Comparison of ENCODE assay signal across 8 cellular contexts in the genomic region with DNA sequence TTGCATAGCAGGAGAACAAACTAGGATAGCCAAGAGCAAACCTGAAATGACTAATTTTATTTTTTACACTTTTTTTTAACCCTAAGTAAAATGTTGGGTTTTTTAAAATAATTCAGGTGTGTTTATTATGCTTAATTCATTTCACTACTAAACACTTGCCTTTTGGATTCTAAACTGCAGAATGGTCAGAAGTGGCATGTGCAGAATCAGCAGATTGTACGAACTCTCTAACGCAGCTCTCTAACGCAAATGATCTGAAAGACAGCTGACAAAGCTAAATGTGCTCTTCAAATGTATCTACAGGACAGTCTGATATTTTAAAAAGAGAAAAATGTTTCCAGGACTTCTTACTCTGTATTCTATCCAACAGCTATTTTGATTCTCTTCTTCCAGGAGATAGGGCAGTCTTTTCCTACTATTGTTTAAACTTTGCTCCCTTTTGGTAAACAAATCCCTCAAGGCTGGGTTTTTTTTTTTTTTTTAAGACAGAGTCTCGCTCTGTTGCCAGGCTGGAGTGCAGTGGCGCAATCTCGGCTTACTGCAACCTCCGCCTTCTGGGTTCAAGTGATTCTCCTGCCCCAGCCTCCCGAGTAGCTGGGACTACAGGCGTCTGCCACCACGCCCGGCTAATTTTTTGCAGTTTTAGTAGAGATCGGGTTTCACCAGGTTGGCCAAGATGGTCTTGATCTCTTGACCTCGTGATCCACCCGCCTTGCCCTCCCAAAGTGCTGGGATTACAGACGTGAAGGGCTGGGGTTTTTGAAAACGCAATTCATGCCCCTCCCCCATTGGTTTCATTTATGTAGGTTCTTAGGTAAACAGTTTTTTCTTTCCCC. TPM values are rescaled to one million over a fixed set of nuclear protein-coding genes. Genes with fewer than 3 reads are reported as not detected.
DNase-seq lines count a peak whose midpoint lies in the region; ATAC-seq and TF ChIP-seq lines count a peak whose summit lies in the region.

No MANE protein-coding gene starts in this region.

- H3K4me2 ChIP-seq in GM23248 (ENCODE audit: unreplicated experiment), result peak overlapping the region; percentile 69

- H3K9me2 ChIP-seq in GM23248 (ENCODE audit: insufficient read depth), result no peaks in the 10 kb centered on the region

- peak overlapping the region; percentile 95 for H2AFZ ChIP-seq in GM23248

- H3K79me2 ChIP-seq in GM23248 (ENCODE audit: insufficient read depth), result peaks cover 38% of the 10 kb centered on the region

- 0 out of 2 replicates have a peak, but pooled peaks cover 7% of the 10 kb centered on the region for H3F3A ChIP-seq in GM23248 (ENCODE audit: insufficient read depth)

- peaks cover 21% of the 10 kb centered on the region for H3K4me1 ChIP-seq in GM23248 (ENCODE audit: insufficient read depth)

- ATAC-seq in GM18867 (IDR thresholded peaks at IDR 0.05; ENCODE audit: unreplicated experiment), result no peak

- H3K9ac ChIP-seq in GM23248, result peak overlapping the region; percentile 83

- H3K27me3 ChIP-seq in GM23248 (replicated peaks; ENCODE audit: insufficient read depth) (no peaks in the 10 kb centered on the region), WERI-Rb-1 (ENCODE audit: insufficient read depth, low read depth, severe bottlenecking) (no peaks in the 10 kb centered on the region)

- in situ Hi-C loops in GM23248 (cut with MboI), result no loop called here

- TF ChIP-seq CTCF in WERI-Rb-1 (IDR thresholded peaks at IDR 0.05; ENCODE audit: low read depth, low read length), result no peak
- no peak for TF ChIP-seq CTCF in fibroblast of the aortic adventitia (IDR thresholded peaks at IDR 0.05; ENCODE audit: insufficient read depth, low read length)

- peak; percentile 5 for DNase-seq in GM23248
- no peak for DNase-seq in WERI-Rb-1
- no peak for DNase-seq in fibroblast of the aortic adventitia (ENCODE audit: low read depth)
- peak; percentile 37 for DNase-seq in renal cortical epithelial cell (ENCODE audit: low read depth)
- no peak for DNase-seq in A172 (ENCODE audit: low spot score)
- DNase-seq in HK-2 (ENCODE audit: unreplicated experiment), result no peak
- DNase-seq in T1000 (lab: John Stamatoyannopoulos, UW), result no peak

- no peaks in the 10 kb centered on the region for H3K36me3 ChIP-seq in GM23248 (ENCODE audit: low read depth)
- no peaks in the 10 kb centered on the region for H3K36me3 ChIP-seq in WERI-Rb-1

- H3K4me3 ChIP-seq in GM23248 (peak overlapping the region; percentile 84), WERI-Rb-1 (ENCODE audit: low read depth, low read length) (peak overlapping the region; percentile 48), fibroblast of the aortic adventitia (ENCODE audit: low read depth, low read length) (peak overlapping the region; percentile 99)

- H4K20me1 ChIP-seq in GM23248 (ENCODE audit: insufficient read depth), result no peaks in the 10 kb centered on the region

- H3K27ac ChIP-seq in GM23248 (peak overlapping the region; percentile 59), WERI-Rb-1 (no peak overlapping the region)

- WGBS in GM23248 (ENCODE audit: low coverage in 1 of 2, low lambda C conversion rate in 2 of 2, missing lambda C conversion rate in 2 of 2), 2 experiments, result 51 to 55% methylated on average over 16 of the region's 16 CpGs

- H3K9me3 ChIP-seq in GM23248 (ENCODE audit: low read depth) (no peaks in the 10 kb centered on the region), WERI-Rb-1 (ENCODE audit: severe bottlenecking) (no peaks in the 10 kb centered on the region)

RNA-seq across cellular contexts. Expression of a gene that starts 1.3 kb away (rescaled TPM):
- total RNA-seq in GM23248 (2014; rRNA removed; shearing (Covaris generic)), result 14.4 and 16.6 TPM in 2 replicates
- polyA plus RNA-seq in GM23248 (2016; fragmentation: Nextera tagmentation; extraction: Ambion mirVana), result 25.8 and 29.2 TPM in 2 replicates
- total RNA-seq in fibroblast of the aortic adventitia (ENCODE audit: low replicate concordance), result 7.0 and 23.9 TPM in 2 replicates
- 14.6 and 24.8 TPM in 2 replicates for total RNA-seq in renal cortical epithelial cell
- 16.0 and 21.5 TPM in 2 replicates for total RNA-seq in A172 (2014; rRNA removed; shearing (Covaris generic))

RNA-seq across cellular contexts. Expression of a gene that starts 1.7 kb away (rescaled TPM):
- 34.9 and 42.4 TPM in 2 replicates for total RNA-seq in GM23248 (2014; rRNA removed; shearing (Covaris generic))
- polyA plus RNA-seq in GM23248 (2016; fragmentation: Nextera tagmentation; extraction: Ambion mirVana), result 65.6 and 70.9 TPM in 2 replicates
- total RNA-seq in fibroblast of the aortic adventitia (ENCODE audit: low replicate concordance), result 10.3 and 27.7 TPM in 2 replicates
- 37.2 and 81.6 TPM in 2 replicates for total RNA-seq in renal cortical epithelial cell
- 12.1 and 12.9 TPM in 2 replicates for total RNA-seq in A172 (2014; rRNA removed; shearing (Covaris generic))

RNA-seq across cellular contexts. Expression of a gene that starts 58.6 kb away (rescaled TPM):
- total RNA-seq in GM23248 (2014; rRNA removed; shearing (Covaris generic)), result 27.5 and 60.2 TPM in 2 replicates
- 18.1 and 20.4 TPM in 2 replicates for polyA plus RNA-seq in GM23248 (2016; fragmentation: Nextera tagmentation; extraction: Ambion mirVana)
- total RNA-seq in fibroblast of the aortic adventitia (ENCODE audit: low replicate concordance) (25.4 and 52.7 TPM in 2 replicates), renal cortical epithelial cell (43.4 and 46.4 TPM in 2 replicates)
- total RNA-seq in A172 (2014; rRNA removed; shearing (Covaris generic)), result 24.0 and 35.3 TPM in 2 replicates

Comparison
In these comparisons a context has a peak if more than half of its experiments do, and no peak if none do; other contexts are left out.
1. DNase-seq: peak in GM23248 (single experiment) and renal cortical epithelial cell (single experiment); none in WERI-Rb-1 (single experiment), fibroblast of the aortic adventitia (single experiment), A172 (single experiment), HK-2 (single experiment) and T1000 (single experiment).
2. H3K4me3 ChIP-seq: peak in every context shown above with its lines; median percentile 99 in fibroblast of the aortic adventitia; 84 in GM23248; 48 in WERI-Rb-1.